In the genomic region with DNA sequence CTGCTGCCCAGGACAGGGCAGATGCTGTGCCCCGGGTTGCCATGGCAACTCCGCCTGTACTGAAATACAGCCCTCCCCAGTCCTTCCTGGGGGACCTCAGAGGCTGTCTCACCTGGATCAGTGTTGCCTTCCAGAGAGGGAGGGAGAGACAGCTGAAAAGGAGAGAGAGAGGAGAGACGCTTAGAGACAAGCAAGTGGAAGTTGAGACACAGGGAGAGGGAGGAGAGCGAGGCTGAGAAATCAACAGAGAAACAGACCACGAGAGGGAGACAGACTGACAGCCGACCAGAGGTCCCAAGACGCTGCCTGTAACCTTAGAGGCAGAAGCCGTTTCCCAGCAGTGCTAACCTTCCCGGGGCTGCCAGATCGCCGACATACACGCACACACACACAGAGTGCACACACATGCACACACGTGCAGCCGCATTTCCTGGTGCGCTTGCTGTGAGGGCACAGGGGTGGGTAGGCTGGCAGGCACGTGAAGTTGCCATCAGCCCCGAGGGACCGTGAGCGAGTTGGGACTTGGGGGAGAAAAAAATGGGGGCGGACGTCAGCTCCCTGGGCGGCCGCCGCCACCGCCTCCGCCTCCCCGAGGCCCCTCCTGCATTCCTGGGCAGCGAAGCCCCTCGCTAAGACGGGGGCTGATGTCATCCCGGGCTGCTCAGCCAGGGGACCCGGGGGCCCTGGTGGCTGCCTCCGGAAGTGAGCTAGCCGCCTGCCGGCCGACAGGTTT, we compare ENCODE assay signal across 8 cellular contexts.
DNase-seq lines count a peak whose midpoint lies in the region; ATAC-seq and TF ChIP-seq lines count a peak whose summit lies in the region.

No MANE protein-coding gene starts in this region.

- H3K27me3 ChIP-seq in HUES6 (ENCODE audit: control insufficient read depth, insufficient read depth, low read length) (no peaks in the 10 kb centered on the region), Panc1 (ENCODE audit: control insufficient read depth, insufficient read depth, low read length) (no peaks in the 10 kb centered on the region)

- no peaks in the 10 kb centered on the region for H3K9me3 Mint-ChIP-seq in activated T-helper 17 cell treated with anti-CD3 and anti-CD28 coated beads, Interleukin-2, amount 50 U/mL, for 72 hours
- H3K9me3 Mint-ChIP-seq in naive thymus-derived CD8-positive, alpha-beta T cell, result no peaks in the 10 kb centered on the region
- H3K9me3 Mint-ChIP-seq in stimulated activated naive B cell treated with anti-CD40 and anti-IgM and Interleukin-4, amounts not matched to agents 10 μg/mL and 1 μg/mL and 100 μg/mL, for 72 hours, result no peaks in the 10 kb centered on the region

- peak overlapping the region; percentile 78 for H3K4me3 Mint-ChIP-seq in activated T-helper 17 cell treated with anti-CD3 and anti-CD28 coated beads, Interleukin-2, amount 50 U/mL, for 72 hours
- H3K4me3 Mint-ChIP-seq in naive thymus-derived CD8-positive, alpha-beta T cell, result peak overlapping the region; percentile 82 to 97 (median 90)
- H3K4me3 Mint-ChIP-seq in stimulated activated naive B cell treated with anti-CD40 and anti-IgM and Interleukin-4, amounts not matched to agents 10 μg/mL and 1 μg/mL and 100 μg/mL, for 72 hours, result peak overlapping the region; percentile 73 to 81

- POLR2A ChIA-PET in Panc1 (lab: Charles Lee), result interaction anchor here (0.6 kb wide), 1 partner anchor 13 kb away, joined by 3 read pairs; no protein-coding TSS in a partner anchor
- POLR2A ChIA-PET in naive thymus-derived CD8-positive, alpha-beta T cell (lab: Charles Lee), result interaction anchor here (0.8 to 2.4 kb wide), 8 partner anchors 22 to 59 kb away, joined by 3 to 20 read pairs (median 3); no protein-coding TSS in a partner anchor

- no peaks in the 10 kb centered on the region for H3K36me3 Mint-ChIP-seq in activated T-helper 17 cell treated with anti-CD3 and anti-CD28 coated beads, Interleukin-2, amount 50 U/mL, for 72 hours (ENCODE audit: low read depth)
- H3K36me3 Mint-ChIP-seq in naive thymus-derived CD8-positive, alpha-beta T cell, result no peaks in the 10 kb centered on the region
- no peaks in the 10 kb centered on the region for H3K36me3 Mint-ChIP-seq in stimulated activated naive B cell treated with anti-CD40 and anti-IgM and Interleukin-4, amounts not matched to agents 10 μg/mL and 1 μg/mL and 100 μg/mL, for 72 hours

- CTCF ChIA-PET in Panc1 (lab: Charles Lee), result interaction anchor here (0.6 kb wide), 1 partner anchor 305 kb away, joined by 5 read pairs; the partner anchor contains the start of gene SGSM1

- H3K9me3 ChIP-seq in HUES6 (ENCODE audit: control insufficient read depth, insufficient read depth, low read depth, low read length) (no peaks in the 10 kb centered on the region), Panc1 (ENCODE audit: control insufficient read depth, insufficient read depth, low read depth, low read length) (no peaks in the 10 kb centered on the region)

- H3K27ac ChIP-seq in HUES6 (ENCODE audit: low read depth, low read length) (peak overlapping the region; percentile 52; the same call in 1 of the 2 replicates), Panc1 (ENCODE audit: low read length) (peak overlapping the region; percentile 59; the same call in 1 of the 2 replicates)

- ATAC-seq in Panc1, result peak; percentile 96
- ATAC-seq in activated T-helper 17 cell treated with anti-CD3 and anti-CD28 coated beads, Interleukin-2, amount 50 U/mL, for 72 hours (replicated peaks), result peak; percentile 76
- peak; percentile 85 to 87 for ATAC-seq in naive thymus-derived CD8-positive, alpha-beta T cell
- peak; percentile 77 to 83 for ATAC-seq in stimulated activated naive B cell treated with anti-CD40 and anti-IgM and Interleukin-4, amounts not matched to agents 10 μg/mL and 1 μg/mL and 100 μg/mL, for 72 hours (replicated peaks)
- no peak for ATAC-seq in HG03159 (IDR thresholded peaks at IDR 0.05; ENCODE audit: unreplicated experiment)

- intact Hi-C loops in Panc1 (cut with micrococcal nuclease; ENCODE audit: unreplicated experiment), result no loop called here

- no TSS peak for BruUV-seq in Panc1 (replicated peaks; lab: Mats Ljungman, UMichigan)

- in situ Hi-C loops in Panc1 (cut with HindIII; ENCODE audit: low pct_unique_long_range_greater_than_20kb, low sequenced_read_pairs), result no loop called here

- peaks cover 6% of the 10 kb centered on the region for H3K4me1 Mint-ChIP-seq in activated T-helper 17 cell treated with anti-CD3 and anti-CD28 coated beads, Interleukin-2, amount 50 U/mL, for 72 hours
- peaks cover 14 to 42% (median 26%) of the 10 kb centered on the region in 4 donors for H3K4me1 Mint-ChIP-seq in naive thymus-derived CD8-positive, alpha-beta T cell
- peaks cover 11 to 19% of the 10 kb centered on the region in 2 donors for H3K4me1 Mint-ChIP-seq in stimulated activated naive B cell treated with anti-CD40 and anti-IgM and Interleukin-4, amounts not matched to agents 10 μg/mL and 1 μg/mL and 100 μg/mL, for 72 hours

- H3K27ac Mint-ChIP-seq in activated T-helper 17 cell treated with anti-CD3 and anti-CD28 coated beads, Interleukin-2, amount 50 U/mL, for 72 hours, result peak overlapping the region; percentile 85
- peak overlapping the region; percentile 85 to 97 (median 90) for H3K27ac Mint-ChIP-seq in naive thymus-derived CD8-positive, alpha-beta T cell
- peak overlapping the region; percentile 6 for H3K27ac Mint-ChIP-seq in stimulated activated naive B cell treated with anti-CD40 and anti-IgM and Interleukin-4, amounts not matched to agents 10 μg/mL and 1 μg/mL and 100 μg/mL, for 72 hours

- H3K27me3 Mint-ChIP-seq in activated T-helper 17 cell treated with anti-CD3 and anti-CD28 coated beads, Interleukin-2, amount 50 U/mL, for 72 hours, result no peaks in the 10 kb centered on the region
- H3K27me3 Mint-ChIP-seq in naive thymus-derived CD8-positive, alpha-beta T cell, result peaks cover 0 to 5% (median 0%) of the 10 kb centered on the region in 5 donors
- peaks cover 52 to 73% of the 10 kb centered on the region in 2 donors for H3K27me3 Mint-ChIP-seq in stimulated activated naive B cell treated with anti-CD40 and anti-IgM and Interleukin-4, amounts not matched to agents 10 μg/mL and 1 μg/mL and 100 μg/mL, for 72 hours

- H3K4me3 ChIP-seq in HUES6 (ENCODE audit: low read depth, low read length) (peak overlapping the region; percentile 80), Panc1 (ENCODE audit: low read depth in 2 of 2, low read length in 2 of 2) (peak overlapping the region; percentile 42 to 64), fibroblast of mammary gland (ENCODE audit: control insufficient read depth, low read depth, low read length) (peak overlapping the region; percentile 10)

- H3K4me1 ChIP-seq in HUES6 (ENCODE audit: control insufficient read depth, insufficient read depth, low read length), result peaks cover 19% of the 10 kb centered on the region
- H3K4me1 ChIP-seq in Panc1 (ENCODE audit: control insufficient read depth, insufficient read depth, low read length), result peaks cover 9% of the 10 kb centered on the region

- DNase-seq in DMS153 treated with DMSO at 0.1 percent for 48 hours (lab: John Stamatoyannopoulos, UW; ENCODE audit: unreplicated experiment) (peak; percentile 64), Panc1 (ENCODE audit: low read depth, low spot score) (peak; percentile 77), fibroblast of mammary gland (ENCODE audit: low read depth) (peak; percentile 64)
- peak; percentile 30 to 77 (median 58) for DNase-seq in naive thymus-derived CD8-positive, alpha-beta T cell
- peak; percentile 33 for DNase-seq in stimulated activated naive B cell treated with anti-CD40 and anti-IgM and Interleukin-4, amounts not matched to agents 10 μg/mL and 1 μg/mL and 100 μg/mL, for 72 hours

- H3K9ac ChIP-seq in HUES6 (ENCODE audit: low read length), result peak overlapping the region; percentile 82

- no peaks in the 10 kb centered on the region for H3K36me3 ChIP-seq in HUES6 (ENCODE audit: control insufficient read depth, insufficient read depth, low read length)
- H3K36me3 ChIP-seq in Panc1 (ENCODE audit: control insufficient read depth, insufficient read depth, low read length), result no peaks in the 10 kb centered on the region

- peak; percentile 80 for TF ChIP-seq CTCF in Panc1 (IDR thresholded peaks at IDR 0.05)
- peak; percentile 46 for TF ChIP-seq CTCF in fibroblast of mammary gland (conservative IDR thresholded peaks at IDR 0.05; ENCODE audit: control insufficient read depth, insufficient read depth, low read depth, low read length)

Comparison
In these comparisons a context has a peak if more than half of its experiments do, and no peak if none do; other contexts are left out.
1. H3K4me3 ChIP-seq: peak in every context shown above with its lines; median percentile 80 in HUES6; 53 in Panc1; 10 in fibroblast of mammary gland.
2. H3K27ac Mint-ChIP-seq: peak in every context shown above with its lines; median percentile 90 in naive thymus-derived CD8-positive, alpha-beta T cell; 85 in activated T-helper 17 cell treated with anti-CD3 and anti-CD28 coated beads, Interleukin-2, amount 50 U/mL, for 72 hours; 6 in stimulated activated naive B cell treated with anti-CD40 and anti-IgM and Interleukin-4, amounts not matched to agents 10 μg/mL and 1 μg/mL and 100 μg/mL, for 72 hours.